ENCODE assay signal across 17 cellular contexts in genomic region chr6:18390476-18390875, GRCh38. TPM values are rescaled to one million over a fixed set of nuclear protein-coding genes. Genes with fewer than 3 reads are reported as not detected.
A peak's percentile ranks its signal among the peaks of the same experiment; 100 is the strongest.
DNase-seq lines count a peak whose midpoint lies in the region; ATAC-seq, FAIRE-seq and TF ChIP-seq lines count a peak whose summit lies in the region.
"Had no signal": no experiment of that assay in that cellular context is flagged by ENCODE, and none has a peak within 500 bp of the region (broad histone marks: within the 10 kb centered on the region; RNA-seq: fewer than 3 reads in every experiment).

No MANE protein-coding gene starts in this region.

- no peak for TF ChIP-seq POLR2A in thyroid gland (IDR thresholded peaks at IDR 0.05)

- no peaks in the 10 kb centered on the region for H3K27me3 ChIP-seq in keratinocyte (ENCODE audit: control insufficient read depth, extremely low read depth, insufficient read depth, low read length)
- H3K27me3 ChIP-seq in thyroid gland: no peaks in the 10 kb centered on the region

- H3K36me3 ChIP-seq in keratinocyte (ENCODE audit: control insufficient read depth in 2 of 2, extremely low read depth in 1 of 2, insufficient read depth in 2 of 2, low read length in 2 of 2) (peaks cover 3 to 4% of the 10 kb centered on the region in 2 experiments), thyroid gland (no peaks in the 10 kb centered on the region)

- dilution Hi-C loops in keratinocyte (cut with MboI; ENCODE audit: extremely low pct_ligation_motif_present, low sequenced_read_pairs): no loop called here

- peak overlapping the region; percentile 87 for H3K4me2 ChIP-seq in keratinocyte (ENCODE audit: control insufficient read depth, extremely low read depth, insufficient read depth, low read depth, low read length)

- H3K4me3 ChIP-seq in astrocyte of the spinal cord (ENCODE audit: low read depth, low read length) (no peak overlapping the region), keratinocyte (ENCODE audit: control insufficient read depth in 2 of 3, extremely low read depth in 1 of 3, insufficient read depth in 2 of 3, low read depth in 1 of 3, low read length in 3 of 3) (peak overlapping the region in 2 of 3 experiments; percentile 2 to 96), thyroid gland (replicated peaks in 1 of 3) (peak overlapping the region in 2 of 3 donors; percentile 53 to 78)
- H3K4me3 ChIP-seq: K562 had no signal

- intact Hi-C loops in thyroid gland (cut with DNase I): no loop called here

- H3K4me1 ChIP-seq in keratinocyte (ENCODE audit: control insufficient read depth, extremely low read depth, insufficient read depth, low read length) (peaks cover 36% of the 10 kb centered on the region), thyroid gland (peaks cover 47 to 50% of the 10 kb centered on the region in 2 donors)

- in situ Hi-C loops in astrocyte of the spinal cord (cut with HindIII; ENCODE audit: low sequenced_read_pairs): no loop called here

- peaks cover 55% of the 10 kb centered on the region for H3K79me2 ChIP-seq in keratinocyte (ENCODE audit: control insufficient read depth, insufficient read depth, low read length)

- WGBS in thyroid gland, 2 donors: 17 to 26% methylated on average over 2 of the region's 2 CpGs

- no peak for TF ChIP-seq CTCF in astrocyte of the spinal cord (IDR thresholded peaks at IDR 0.05; ENCODE audit: low read depth, low read length)
- TF ChIP-seq CTCF in keratinocyte (optimal IDR thresholded peaks at IDR 0.05 in 1 of 3, IDR thresholded peaks at IDR 0.05 in 1 of 3, conservative IDR thresholded peaks at IDR 0.05 in 1 of 3; ENCODE audit: extremely low read depth in 1 of 3, insufficient read depth in 2 of 3, low read length in 3 of 3): no peak
- no peak for TF ChIP-seq CTCF in thyroid gland (IDR thresholded peaks at IDR 0.05)

- ATAC-seq in GM19324 (IDR thresholded peaks at IDR 0.05; ENCODE audit: low FRiP score, unreplicated experiment): no peak
- ATAC-seq: K562, left colon had no signal

- H3K27ac ChIP-seq in keratinocyte (ENCODE audit: control insufficient read depth, insufficient read depth, low read length): peak overlapping the region; percentile 8
- peak overlapping the region; percentile 84 to 94 (median 86) for H3K27ac ChIP-seq in thyroid gland

- H3K9ac ChIP-seq in keratinocyte (ENCODE audit: control insufficient read depth, extremely low read depth, insufficient read depth, low read length): no peak overlapping the region

- no peak for FAIRE-seq in keratinocyte (lab: Jason Lieb, UNC)
- FAIRE-seq: GM18507, K562 had no signal

- H4K20me1 ChIP-seq in keratinocyte (ENCODE audit: control insufficient read depth, extremely low read depth, insufficient read depth, low read length): no peaks in the 10 kb centered on the region

- DNase-seq in NAMALWA (ENCODE audit: low spot score): peak; percentile 28
- peak; percentile 14 for DNase-seq in astrocyte of the spinal cord (ENCODE audit: low read depth, low spot score)
- DNase-seq in keratinocyte (ENCODE audit: low read depth, low spot score): no peak
- DNase-seq in thyroid gland: no peak
- no peak for DNase-seq in ecto neural progenitor cell (ENCODE audit: low spot score)
- no peak for DNase-seq in T-helper 9 cell
- DNase-seq: activated T-cell treated with anti-CD3 and anti-CD28 coated beads, Interleukin-2, amount 50 U/mL, for 1 hour; effector CD4-positive, alpha-beta T cell; H9; left colon; NCI-H1092 treated with DMSO at 0.1 percent for 48 hours; nucleus accumbens; stimulated activated CD4-positive, alpha-beta T cell treated with anti-CD3 and anti-CD28 coated beads, Interleukin-4, amount 100 ng/mL, for 24 hours had no signal

- no peaks in the 10 kb centered on the region for H3K9me1 ChIP-seq in keratinocyte (ENCODE audit: control insufficient read depth, extremely low read depth, insufficient read depth, low read length)

- no peak overlapping the region for H2AFZ ChIP-seq in keratinocyte (ENCODE audit: control insufficient read depth, low read length)

- no peaks in the 10 kb centered on the region for H3K9me3 ChIP-seq in keratinocyte (ENCODE audit: control insufficient read depth, low read depth, low read length)
- no peaks in the 10 kb centered on the region for H3K9me3 ChIP-seq in thyroid gland
- H3K9me3 ChIP-seq: BLaER1 treated with 17β-estradiol and CSF1 and Interleukin-3, amounts not matched to agents 10 nM and 100 nM had no signal

RNA-seq across cellular contexts. Expression of gene RNF144B, which starts 3.3 kb away (rescaled TPM):
- 6.9 to 9.0 TPM (median 8.0 TPM) in 3 replicates for polyA plus RNA-seq in keratinocyte
- polyA plus RNA-seq in keratinocyte (2011; ENCODE audit: low read depth): 15.1 TPM
- polyA plus RNA-seq in keratinocyte (2011; cell fraction: cytosol; rRNA removed): 4.7 and 8.6 TPM in 2 replicates
- polyA plus RNA-seq in keratinocyte (2011; cell fraction: nucleus; rRNA removed): 9.2 and 11.0 TPM in 2 replicates
- polyA plus RNA-seq in keratinocyte (2012; ENCODE audit: low replicate concordance): 8.5 and 18.1 TPM in 2 replicates
- 17.8 to 28.0 TPM (median 27.5 TPM) in 3 replicates for polyA minus RNA-seq in keratinocyte
- polyA minus RNA-seq in keratinocyte (2011; cell fraction: cytosol; rRNA and poly(A)+ RNA removed): 15.3 TPM
- polyA minus RNA-seq in keratinocyte (2011; cell fraction: nucleus; rRNA and poly(A)+ RNA removed): 17.6 and 29.7 TPM in 2 replicates
- total RNA-seq in thyroid gland: 100 to 1,000 TPM in 2 of 4 donors, 10 to 100 TPM in 2; 67.3 to 143 (median 114) TPM
- total RNA-seq: K562 had no signal

Comparison
In these comparisons a context has a peak if more than half of its experiments do, and no peak if none do; other contexts are left out.
1. DNase-seq: peak in NAMALWA (single experiment) and astrocyte of the spinal cord (single experiment); none in keratinocyte (single experiment), thyroid gland (0 of 2), ecto neural progenitor cell (single experiment) and T-helper 9 cell (single experiment).